ENCODE assay signal across 18 cellular contexts in the genomic region with DNA sequence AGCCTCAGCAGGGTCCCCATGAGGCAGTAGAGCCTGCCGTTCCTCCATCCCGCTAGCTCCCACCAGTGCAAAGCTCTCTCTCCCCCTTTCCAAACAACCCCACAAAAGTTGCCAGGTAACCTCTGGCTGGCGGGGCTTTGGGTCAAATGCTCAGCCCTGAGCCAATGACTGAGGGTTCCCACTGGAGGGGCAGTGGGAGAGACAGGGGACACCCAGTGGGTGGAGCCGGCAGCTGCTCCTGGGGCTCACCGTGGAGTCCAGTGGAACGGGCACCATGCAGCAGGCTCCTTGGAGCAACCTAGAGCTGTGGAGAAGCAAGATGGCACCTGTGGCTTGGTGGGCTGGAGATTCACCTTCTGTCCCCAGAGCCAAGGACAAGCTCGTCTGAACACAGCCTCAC. TPM values are rescaled to one million over a fixed set of nuclear protein-coding genes. Genes with fewer than 3 reads are reported as not detected.
A peak's percentile ranks its signal among the peaks of the same experiment; 100 is the strongest.
DNase-seq lines count a peak whose midpoint lies in the region; ATAC-seq lines count a peak whose summit lies in the region.
"Had no signal": no experiment of that assay in that cellular context is flagged by ENCODE, and none has a peak within 500 bp of the region (broad histone marks: within the 10 kb centered on the region; RNA-seq: fewer than 3 reads in every experiment).

No MANE protein-coding gene starts in this region.

- no peak overlapping the region for H4K8ac ChIP-seq in neuronal stem cell (ENCODE audit: low read depth, low read length)

- no peak overlapping the region for H3K4me3 ChIP-seq in neuronal stem cell (ENCODE audit: low read length in 2 of 2)
- H3K4me3 ChIP-seq: A549 had no signal

- no peak for ATAC-seq in GM21360 (IDR thresholded peaks at IDR 0.05; ENCODE audit: unreplicated experiment)
- ATAC-seq: A549 had no signal

- H3K9me3 ChIP-seq in neuronal stem cell (replicated peaks in 1 of 2; ENCODE audit: control insufficient read depth in 2 of 2, insufficient read depth in 1 of 2, low read depth in 1 of 2, low read length in 2 of 2): no peaks in the 10 kb centered on the region
- H3K9me3 ChIP-seq: A549, Caco-2 had no signal

- peaks cover 0 to 57% (median 3%) of the 10 kb centered on the region in 3 experiments for H3K27me3 ChIP-seq in neuronal stem cell (ENCODE audit: control insufficient read depth in 3 of 3, insufficient read depth in 3 of 3, low read depth in 1 of 3, low read length in 3 of 3)

- no peaks in the 10 kb centered on the region for H3K4me1 ChIP-seq in neuronal stem cell (ENCODE audit: control insufficient read depth in 2 of 2, insufficient read depth in 1 of 2, low read depth in 1 of 2, low read length in 2 of 2)

- no peak overlapping the region for H2BK5ac ChIP-seq in neuronal stem cell (ENCODE audit: low read length)

- H3K36me3 ChIP-seq in neuronal stem cell (replicated peaks in 1 of 2; ENCODE audit: control insufficient read depth in 2 of 2, insufficient read depth in 2 of 2, low read length in 2 of 2): no peaks in the 10 kb centered on the region

- H4K91ac ChIP-seq in neuronal stem cell (ENCODE audit: low read depth, low read length, poor library complexity): no peak overlapping the region

- no peak overlapping the region for H3K14ac ChIP-seq in neuronal stem cell (ENCODE audit: low read length)

- H2BK120ac ChIP-seq in neuronal stem cell (ENCODE audit: low read depth, low read length): no peak overlapping the region

- H3K23ac ChIP-seq in neuronal stem cell (ENCODE audit: low read depth, low read length, poor library complexity): peak overlapping the region; percentile 52

- peak overlapping the region; percentile 63 for H2BK12ac ChIP-seq in neuronal stem cell (ENCODE audit: low read length)

- H3K4ac ChIP-seq in neuronal stem cell (ENCODE audit: low read length): no peak overlapping the region

- DNase-seq in NCI-H748 (lab: John Stamatoyannopoulos, UW; ENCODE audit: unreplicated experiment): peak; percentile 21
- no peak for DNase-seq in NCI-H748 treated with DMSO at 0.1 percent for 48 hours (lab: John Stamatoyannopoulos, UW)
- DNase-seq in NCI-H69 (lab: John Stamatoyannopoulos, UW): peak; percentile 33
- DNase-seq in neuronal stem cell (ENCODE audit: low spot score): no peak
- DNase-seq in effector CD8-positive, alpha-beta T cell (lab: John Stamatoyannopoulos, UW): no peak
- DNase-seq in COLO668 (lab: John Stamatoyannopoulos, UW; ENCODE audit: unreplicated experiment): no peak
- DNase-seq: AML-193; C1 segment of cervical spinal cord; Caco-2; Calu3; CD4-positive, alpha-beta memory T cell; CD4-positive, CD25-positive, alpha-beta regulatory T cell; CD8-positive, alpha-beta memory T cell; DMS79 treated with DMSO at 0.1 percent for 48 hours; GF-D8 had no signal

- H2AK5ac ChIP-seq in neuronal stem cell (ENCODE audit: low read depth, low read length): peak overlapping the region; percentile 78

- H3K27ac ChIP-seq in neuronal stem cell (replicated peaks; ENCODE audit: low read length): no peak overlapping the region
- H3K27ac ChIP-seq: 22Rv1, A549 had no signal

- H3K4me2 ChIP-seq in neuronal stem cell (ENCODE audit: insufficient read depth, low read length, poor library complexity, severe bottlenecking): no peak overlapping the region
- H3K4me2 ChIP-seq: A549 had no signal

- no CpG with 5 or more reads among the region's 7 CpGs for WGBS in neuronal stem cell (ENCODE audit: extremely low coverage in 2 of 2, insufficient read length in 2 of 2, insufficient replicate concordance in 1 of 2), 2 donors

- H2BK15ac ChIP-seq in neuronal stem cell (ENCODE audit: low read length): no peak overlapping the region

- peak overlapping the region; percentile 64 for H3K18ac ChIP-seq in neuronal stem cell (ENCODE audit: low read length)

- H3K9ac ChIP-seq in neuronal stem cell (ENCODE audit: low read depth, low read length, poor library complexity): no peak overlapping the region

- H2AFZ ChIP-seq in neuronal stem cell (ENCODE audit: low read length): no peak overlapping the region

- H3K79me1 ChIP-seq in neuronal stem cell (ENCODE audit: low read depth, low read length): peaks cover 3% of the 10 kb centered on the region

RNA-seq across cellular contexts. Expression of a gene that starts 25.0 kb away (rescaled TPM):
- 4.4 TPM for polyA plus RNA-seq in neuronal stem cell (2013, experiment 1 of 2)
- 4.3 TPM for polyA plus RNA-seq in neuronal stem cell (2013, experiment 2 of 2)

Comparison
In these comparisons a context has a peak if more than half of its experiments do, and no peak if none do; other contexts are left out.
1. DNase-seq: peak in NCI-H748 (single experiment) and NCI-H69 (single experiment); none in NCI-H748 treated with DMSO at 0.1 percent for 48 hours (single experiment), neuronal stem cell (single experiment), effector CD8-positive, alpha-beta T cell (single experiment) and COLO668 (single experiment).